In genomic region chrX:96314974-96315373, GRCh38 we compare ENCODE assay signal across 1 cellular context.
TF ChIP-seq lines count a peak whose summit lies in the region.

No MANE protein-coding gene starts in this region.

TF ChIP-seq in IMR-90, 13 proteins besides CTCF, POLR2A, EP300 and RAD21:
- TF ChIP-seq FOS (IDR thresholded peaks at IDR 0.05; ENCODE audit: low read depth, low read length) = peak; percentile 37; the same call in 1 of the 2 replicates
- no peak for TF ChIP-seq NFE2L2 (IDR thresholded peaks at IDR 0.05; ENCODE audit: low read depth, low read length)
TF ChIP-seq in IMR-90: peak in this region for 1.
